22 cellular contexts compared by ENCODE assay signal in genomic region chr9:125990793-125991220, GRCh38.
A peak's percentile ranks its signal among the peaks of the same experiment; 100 is the strongest.
DNase-seq lines count a peak whose midpoint lies in the region; ATAC-seq, FAIRE-seq and TF ChIP-seq lines count a peak whose summit lies in the region.
"Had no signal": no experiment of that assay in that cellular context is flagged by ENCODE, and none has a peak within 500 bp of the region (broad histone marks: within the 10 kb centered on the region; RNA-seq: fewer than 3 reads in every experiment).

No MANE protein-coding gene starts in this region.

- H3K4me1 ChIP-seq in small intestine (ENCODE audit: control insufficient read depth in 2 of 2, insufficient read depth in 1 of 2, low read depth in 1 of 2, low read length in 1 of 2) (no peaks in the 10 kb centered on the region), breast epithelium (no peaks in the 10 kb centered on the region)
- H3K4me1 ChIP-seq: A549 had no signal

- H3K9me3 ChIP-seq in small intestine (ENCODE audit: control insufficient read depth, low read depth) (no peaks in the 10 kb centered on the region), breast epithelium (no peaks in the 10 kb centered on the region)
- H3K9me3 ChIP-seq: A549; BLaER1 treated with 17β-estradiol and CSF1 and Interleukin-3, amounts not matched to agents 10 nM and 100 nM had no signal

- no peak for ATAC-seq in activated T-cell treated with anti-CD3 and anti-CD28 coated beads, Interleukin-2, amount 50 U/mL, for 72 hours (replicated peaks in 1 of 2)
- ATAC-seq: A549, GM12878, HCT116 had no signal

- no peaks in the 10 kb centered on the region for H3K36me3 Mint-ChIP-seq in activated T-cell treated with anti-CD3 and anti-CD28 coated beads, Interleukin-2, amount 50 U/mL, for 24 hours (ENCODE audit: low read depth)
- H3K36me3 Mint-ChIP-seq in glutamatergic neuron (ENCODE audit: unreplicated experiment): no peaks in the 10 kb centered on the region
- no peaks in the 10 kb centered on the region for H3K36me3 Mint-ChIP-seq in activated T-cell treated with anti-CD3 and anti-CD28 coated beads, Interleukin-2, amount 50 U/mL, for 72 hours (ENCODE audit: insufficient read depth in 2 of 2)
- H3K36me3 Mint-ChIP-seq: memory B cell, naive B cell had no signal

- DNase-seq in activated T-cell treated with anti-CD3 and anti-CD28 coated beads, Interleukin-2, amount 50 U/mL, for 24 hours: peak; percentile 21
- DNase-seq in activated T-cell treated with anti-CD3 and anti-CD28 coated beads for 4 hours (no peak), NCI-H524 (lab: John Stamatoyannopoulos, UW) (peak; percentile 70 to 80), glutamatergic neuron (no peak), small intestine (peak; percentile 7), hypothalamus (lab: John Stamatoyannopoulos, UW) (no peak), breast epithelium (ENCODE audit: low spot score in 2 of 2) (no peak)
- no peak for DNase-seq in activated T-cell treated with anti-CD3 and anti-CD28 coated beads, Interleukin-2, amount 50 U/mL, for 72 hours
- DNase-seq: activated naive CD4-positive, alpha-beta T cell treated with anti-CD3 and anti-CD28 coated beads for 36 hours; GDM1; naive B cell; NCI-H446; stimulated activated CD4-positive, alpha-beta T cell treated with anti-CD3 and anti-CD28 coated beads, Interleukin-4, amount 100 ng/mL, for 24 hours had no signal

- intact Hi-C loops in breast epithelium (cut with DNase I; ENCODE audit: low total_unique reads): no loop called here

- no peaks in the 10 kb centered on the region for H3K36me3 ChIP-seq in small intestine (ENCODE audit: control insufficient read depth in 2 of 2, insufficient read depth in 2 of 2, low read length in 2 of 2)
- no peaks in the 10 kb centered on the region for H3K36me3 ChIP-seq in breast epithelium
- H3K36me3 ChIP-seq: BLaER1 treated with 17β-estradiol and CSF1 and Interleukin-3, amounts not matched to agents 10 nM and 100 nM had no signal

- H3K4me3 ChIP-seq in small intestine (ENCODE audit: low read depth in 1 of 2, low read length in 2 of 2) (no peak overlapping the region), breast epithelium (no peak overlapping the region)
- H3K4me3 ChIP-seq: A549; BLaER1 treated with 17β-estradiol and CSF1 and Interleukin-3, amounts not matched to agents 10 nM and 100 nM; GM12878; skin epidermis had no signal

- H3K4me1 Mint-ChIP-seq in activated T-cell treated with anti-CD3 and anti-CD28 coated beads, Interleukin-2, amount 50 U/mL, for 24 hours (ENCODE audit: low read depth): no peaks in the 10 kb centered on the region
- H3K4me1 Mint-ChIP-seq in glutamatergic neuron (ENCODE audit: low read depth, unreplicated experiment): peaks cover 10% of the 10 kb centered on the region
- H3K4me1 Mint-ChIP-seq in activated T-cell treated with anti-CD3 and anti-CD28 coated beads, Interleukin-2, amount 50 U/mL, for 72 hours (ENCODE audit: low read depth): no peaks in the 10 kb centered on the region
- H3K4me1 Mint-ChIP-seq: memory B cell had no signal

- no peak for FAIRE-seq in small intestine (lab: Jason Lieb, UNC)
- FAIRE-seq: A549, astrocyte, endometrium, GM12878, islet of Langerhans had no signal

- H3K27me3 Mint-ChIP-seq in activated T-cell treated with anti-CD3 and anti-CD28 coated beads, Interleukin-2, amount 50 U/mL, for 24 hours: no peaks in the 10 kb centered on the region
- H3K27me3 Mint-ChIP-seq in glutamatergic neuron (ENCODE audit: unreplicated experiment): peaks cover 4% of the 10 kb centered on the region
- H3K27me3 Mint-ChIP-seq in activated T-cell treated with anti-CD3 and anti-CD28 coated beads, Interleukin-2, amount 50 U/mL, for 72 hours (ENCODE audit: low read depth): no peaks in the 10 kb centered on the region

- TF ChIP-seq CTCF in glutamatergic neuron (IDR thresholded peaks at IDR 0.05; ENCODE audit: partially characterized antibody, unreplicated experiment): no peak
- no peak for TF ChIP-seq CTCF in breast epithelium (IDR thresholded peaks at IDR 0.05)

- WGBS in small intestine, 3 donors: 40 to 59% (median 46%) methylated on average over 12 of the region's 12 CpGs

- H3K27ac Mint-ChIP-seq in activated T-cell treated with anti-CD3 and anti-CD28 coated beads, Interleukin-2, amount 50 U/mL, for 24 hours: no peak overlapping the region
- H3K27ac Mint-ChIP-seq in glutamatergic neuron (ENCODE audit: unreplicated experiment): no peak overlapping the region
- H3K27ac Mint-ChIP-seq in activated T-cell treated with anti-CD3 and anti-CD28 coated beads, Interleukin-2, amount 50 U/mL, for 72 hours: no peak overlapping the region
- H3K27ac Mint-ChIP-seq: activated naive CD4-positive, alpha-beta T cell treated with anti-CD3 and anti-CD28 coated beads for 36 hours; memory B cell; naive B cell had no signal

- H3K9me3 Mint-ChIP-seq in activated T-cell treated with anti-CD3 and anti-CD28 coated beads, Interleukin-2, amount 50 U/mL, for 24 hours: no peaks in the 10 kb centered on the region
- peaks cover 12% of the 10 kb centered on the region for H3K9me3 Mint-ChIP-seq in glutamatergic neuron (ENCODE audit: unreplicated experiment)
- H3K9me3 Mint-ChIP-seq in activated T-cell treated with anti-CD3 and anti-CD28 coated beads, Interleukin-2, amount 50 U/mL, for 72 hours: no peaks in the 10 kb centered on the region
- H3K9me3 Mint-ChIP-seq: activated naive CD4-positive, alpha-beta T cell treated with anti-CD3 and anti-CD28 coated beads for 36 hours; memory B cell; naive B cell had no signal

- no peak overlapping the region for H3K4me3 Mint-ChIP-seq in activated T-cell treated with anti-CD3 and anti-CD28 coated beads, Interleukin-2, amount 50 U/mL, for 24 hours
- H3K4me3 Mint-ChIP-seq in glutamatergic neuron (ENCODE audit: unreplicated experiment): peak overlapping the region; percentile 20
- no peak overlapping the region for H3K4me3 Mint-ChIP-seq in activated T-cell treated with anti-CD3 and anti-CD28 coated beads, Interleukin-2, amount 50 U/mL, for 72 hours
- H3K4me3 Mint-ChIP-seq: activated naive CD4-positive, alpha-beta T cell treated with anti-CD3 and anti-CD28 coated beads for 36 hours; memory B cell; naive B cell had no signal

- H3K27ac ChIP-seq in small intestine (ENCODE audit: low read depth in 1 of 2, low read length in 1 of 2) (no peak overlapping the region), breast epithelium (no peak overlapping the region)
- H3K27ac ChIP-seq: A549; BLaER1 treated with 17β-estradiol and CSF1 and Interleukin-3, amounts not matched to agents 10 nM and 100 nM; skin epidermis had no signal

- no peaks in the 10 kb centered on the region for H3K27me3 ChIP-seq in small intestine (ENCODE audit: control insufficient read depth in 2 of 2, insufficient read depth in 2 of 2, low read length in 2 of 2)
- peaks cover 0 to 4% of the 10 kb centered on the region in 2 donors for H3K27me3 ChIP-seq in breast epithelium
- H3K27me3 ChIP-seq: BLaER1 treated with 17β-estradiol and CSF1 and Interleukin-3, amounts not matched to agents 10 nM and 100 nM had no signal

- no peak for TF ChIP-seq POLR2A in breast epithelium (IDR thresholded peaks at IDR 0.05)

Comparison
In these comparisons a context has a peak if more than half of its experiments do, and no peak if none do; other contexts are left out.
1. DNase-seq: peak in activated T-cell treated with anti-CD3 and anti-CD28 coated beads, Interleukin-2, amount 50 U/mL, for 24 hours (single experiment), NCI-H524 (2 of 2) and small intestine (single experiment); none in activated T-cell treated with anti-CD3 and anti-CD28 coated beads for 4 hours (single experiment), glutamatergic neuron (single experiment), hypothalamus (0 of 51), activated T-cell treated with anti-CD3 and anti-CD28 coated beads, Interleukin-2, amount 50 U/mL, for 72 hours (0 of 2) and breast epithelium (0 of 2).